Comparison of ENCODE assay signal across 8 cellular contexts in the genomic region with DNA sequence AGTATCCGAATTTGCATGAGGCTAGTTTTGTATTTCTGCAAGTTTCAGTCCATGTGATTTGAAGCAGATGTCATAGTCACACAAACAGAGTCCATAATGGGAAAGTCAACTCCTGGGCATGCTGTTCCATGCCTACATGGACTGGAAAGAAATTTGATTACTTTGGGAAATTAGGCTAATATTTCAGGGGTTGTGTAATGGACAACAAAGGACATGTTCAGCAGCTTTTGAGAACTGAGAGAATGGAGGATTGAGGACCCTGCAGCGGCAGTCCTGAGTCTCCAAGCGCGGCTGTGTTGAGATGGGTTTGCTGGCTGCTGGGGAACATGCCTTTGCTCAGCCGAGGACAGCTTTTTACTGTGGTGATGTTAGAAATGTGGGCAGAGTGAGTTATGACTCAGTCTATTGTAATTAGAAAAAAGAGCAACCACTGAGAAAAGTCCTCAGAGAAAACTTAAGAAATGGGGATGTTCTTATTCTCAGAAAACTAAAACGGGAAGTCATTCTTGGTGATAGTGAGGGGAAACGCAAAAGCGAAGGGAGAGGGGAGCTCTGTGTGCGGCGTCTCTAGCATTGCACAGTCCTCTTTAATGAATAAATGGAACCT.
DNase-seq lines count a peak whose midpoint lies in the region; ATAC-seq and TF ChIP-seq lines count a peak whose summit lies in the region.

No MANE protein-coding gene starts in this region.

- in situ Hi-C loops in GM18951 (cut with MboI; ENCODE audit: low sequenced_read_pairs, unreplicated experiment) = no loop called here

- H3K27ac ChIP-seq in suprapubic skin = peak overlapping the region; percentile 55

- peaks cover 14% of the 10 kb centered on the region for H3K36me3 Mint-ChIP-seq in T-helper 2 cell treated with Interferon-gamma antibody and Interleukin-4, amounts not matched to agents 5 μg/mL and 100 μg/mL, for 36 hours (ENCODE audit: low read depth)

- TF ChIP-seq POLR2A in GM18951 (IDR thresholded peaks at IDR 0.05; ENCODE audit: extremely low read depth, insufficient read depth, insufficient read length) = peak; percentile 17
- TF ChIP-seq POLR2A in suprapubic skin (IDR thresholded peaks at IDR 0.05) = peak in 1 of 2 donors; percentile 28

- H3K36me3 ChIP-seq in suprapubic skin = no peaks in the 10 kb centered on the region

- no peaks in the 10 kb centered on the region for H3K9me3 ChIP-seq in suprapubic skin

- H3K4me3 Mint-ChIP-seq in T-helper 2 cell treated with Interferon-gamma antibody and Interleukin-4, amounts not matched to agents 5 μg/mL and 100 μg/mL, for 36 hours = peak overlapping the region; percentile 84

- TF ChIP-seq EP300 in suprapubic skin (IDR thresholded peaks at IDR 0.05) = no peak

- H3K4me3 ChIP-seq in AG10803 (ENCODE audit: low read length) (peak overlapping the region; percentile 38), suprapubic skin (peak overlapping the region; percentile 16)

- H3K4me1 Mint-ChIP-seq in T-helper 2 cell treated with Interferon-gamma antibody and Interleukin-4, amounts not matched to agents 5 μg/mL and 100 μg/mL, for 36 hours (ENCODE audit: low read depth) = peaks cover 47% of the 10 kb centered on the region

- DNase-seq in AG10803 (ENCODE audit: low read depth) (peak; percentile 71), fibroblast of the conjunctiva (ENCODE audit: low read depth) (peak; percentile 5), suprapubic skin (ENCODE audit: low spot score in 2 of 2) (no peak), HuH-7 (ENCODE audit: low spot score) (no peak), hepatic stellate cell (ENCODE audit: low spot score) (no peak)
- peak; percentile 66 for DNase-seq in T-helper 2 cell treated with Interferon-gamma antibody and Interleukin-4, amounts not matched to agents 5 μg/mL and 100 μg/mL, for 36 hours (ENCODE audit: low spot score)

- H3K9me3 Mint-ChIP-seq in T-helper 2 cell treated with Interferon-gamma antibody and Interleukin-4, amounts not matched to agents 5 μg/mL and 100 μg/mL, for 36 hours = no peaks in the 10 kb centered on the region

- peak overlapping the region; percentile 89 for H3K27ac Mint-ChIP-seq in T-helper 2 cell treated with Interferon-gamma antibody and Interleukin-4, amounts not matched to agents 5 μg/mL and 100 μg/mL, for 36 hours

- WGBS in suprapubic skin = 48% methylated on average over 10 of the region's 10 CpGs

- H3K27me3 ChIP-seq in suprapubic skin = no peaks in the 10 kb centered on the region

- no peak for TF ChIP-seq CTCF in AG10803 (conservative IDR thresholded peaks at IDR 0.05; ENCODE audit: low read length)
- no peak for TF ChIP-seq CTCF in suprapubic skin (IDR thresholded peaks at IDR 0.05)

- peaks cover 15% of the 10 kb centered on the region for H3K4me1 ChIP-seq in suprapubic skin

- ATAC-seq in HG03103 (IDR thresholded peaks at IDR 0.05; ENCODE audit: low read depth, unreplicated experiment) = peak; percentile 91

- peaks cover 2% of the 10 kb centered on the region for H3K27me3 Mint-ChIP-seq in T-helper 2 cell treated with Interferon-gamma antibody and Interleukin-4, amounts not matched to agents 5 μg/mL and 100 μg/mL, for 36 hours (ENCODE audit: low read depth)

Comparison
In these comparisons a context has a peak if more than half of its experiments do, and no peak if none do; other contexts are left out.
1. DNase-seq: peak in AG10803 (single experiment), T-helper 2 cell treated with Interferon-gamma antibody and Interleukin-4, amounts not matched to agents 5 μg/mL and 100 μg/mL, for 36 hours (single experiment) and fibroblast of the conjunctiva (single experiment); none in suprapubic skin (0 of 2), HuH-7 (single experiment) and hepatic stellate cell (single experiment).